15 cellular contexts compared by ENCODE assay signal in the genomic region with DNA sequence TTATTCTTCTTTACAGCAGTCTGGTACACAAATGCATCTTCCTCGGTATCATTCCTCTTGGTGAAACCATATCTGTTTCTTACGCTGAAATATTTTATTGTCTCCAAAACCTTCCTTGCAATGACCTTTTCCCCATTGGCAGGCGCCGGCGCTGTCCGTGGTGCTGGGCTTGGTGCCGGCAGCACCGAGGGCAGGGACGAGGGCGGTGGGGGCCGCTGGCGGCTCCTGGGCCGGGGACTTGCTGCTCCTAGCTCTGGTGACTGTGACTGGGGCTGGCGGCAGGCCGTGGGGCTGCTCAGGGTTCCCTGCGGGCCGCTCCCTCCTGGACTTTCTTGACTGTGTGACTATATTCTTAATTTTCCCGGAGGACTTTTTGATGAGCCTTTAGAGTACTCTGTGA.
DNase-seq lines count a peak whose midpoint lies in the region; ATAC-seq, FAIRE-seq and TF ChIP-seq lines count a peak whose summit lies in the region.
"Had no signal": no experiment of that assay in that cellular context is flagged by ENCODE, and none has a peak within 500 bp of the region (broad histone marks: within the 10 kb centered on the region; RNA-seq: fewer than 3 reads in every experiment).

No MANE protein-coding gene starts in this region.

- no peaks in the 10 kb centered on the region for H3K36me3 ChIP-seq in cardiac muscle cell
- H3K36me3 ChIP-seq: ascending aorta had no signal

- no peak overlapping the region for H3K27ac Mint-ChIP-seq in activated CD4-positive, alpha-beta memory T cell treated with anti-CD3 and anti-CD28 coated beads for 36 hours
- no peak overlapping the region for H3K27ac Mint-ChIP-seq in activated naive CD4-positive, alpha-beta T cell treated with anti-CD3 and anti-CD28 coated beads for 36 hours

- H3K27me3 Mint-ChIP-seq in activated CD4-positive, alpha-beta memory T cell treated with anti-CD3 and anti-CD28 coated beads for 36 hours: peaks cover 2% of the 10 kb centered on the region
- peaks cover 3% of the 10 kb centered on the region for H3K27me3 Mint-ChIP-seq in activated naive CD4-positive, alpha-beta T cell treated with anti-CD3 and anti-CD28 coated beads for 36 hours (ENCODE audit: low read depth)

- peaks cover 5% of the 10 kb centered on the region for H3K9me3 Mint-ChIP-seq in activated CD4-positive, alpha-beta memory T cell treated with anti-CD3 and anti-CD28 coated beads for 36 hours
- no peaks in the 10 kb centered on the region for H3K9me3 Mint-ChIP-seq in activated naive CD4-positive, alpha-beta T cell treated with anti-CD3 and anti-CD28 coated beads for 36 hours

- POLR2A ChIA-PET in activated CD4-positive, alpha-beta memory T cell treated with anti-CD3 and anti-CD28 coated beads for 36 hours (lab: Charles Lee): no interaction called here

- no peaks in the 10 kb centered on the region for H3K36me3 Mint-ChIP-seq in activated CD4-positive, alpha-beta memory T cell treated with anti-CD3 and anti-CD28 coated beads for 36 hours
- no peaks in the 10 kb centered on the region for H3K36me3 Mint-ChIP-seq in activated naive CD4-positive, alpha-beta T cell treated with anti-CD3 and anti-CD28 coated beads for 36 hours (ENCODE audit: low read depth)

- H3K4me1 Mint-ChIP-seq in activated CD4-positive, alpha-beta memory T cell treated with anti-CD3 and anti-CD28 coated beads for 36 hours (ENCODE audit: low read depth): no peaks in the 10 kb centered on the region
- no peaks in the 10 kb centered on the region for H3K4me1 Mint-ChIP-seq in activated naive CD4-positive, alpha-beta T cell treated with anti-CD3 and anti-CD28 coated beads for 36 hours (ENCODE audit: low read depth)

- CTCF ChIA-PET in activated CD4-positive, alpha-beta memory T cell treated with anti-CD3 and anti-CD28 coated beads for 36 hours (lab: Charles Lee): no interaction called here
- CTCF ChIA-PET in activated naive CD4-positive, alpha-beta T cell treated with anti-CD3 and anti-CD28 coated beads for 36 hours (lab: Charles Lee): no interaction called here

- no peak for TF ChIP-seq CTCF in cardiac muscle cell (IDR thresholded peaks at IDR 0.05; ENCODE audit: low read depth, low read length)
- TF ChIP-seq CTCF in astrocyte of the spinal cord (IDR thresholded peaks at IDR 0.05; ENCODE audit: low read depth, low read length): no peak

- DNase-seq in cardiac muscle cell (ENCODE audit: low read depth in 1 of 2, low spot score in 1 of 2) (peak; percentile 2 to 86), Right ventricle myocardium inferior (ENCODE audit: missing footprints) (no peak), astrocyte of the spinal cord (ENCODE audit: low read depth, low spot score) (peak; percentile 32), iPS-NIHi7 (ENCODE audit: extremely low spot score) (peak; percentile 93), urothelium cell line (ENCODE audit: low spot score) (peak; percentile 64)
- DNase-seq in activated CD4-positive, alpha-beta memory T cell treated with anti-CD3 and anti-CD28 coated beads for 36 hours: no peak
- DNase-seq in activated naive CD4-positive, alpha-beta T cell treated with anti-CD3 and anti-CD28 coated beads for 36 hours: no peak
- DNase-seq: DMS79; KG1; PC-9; stimulated activated CD4-positive, alpha-beta T cell treated with anti-CD3 and anti-CD28 coated beads, Interleukin-4, amount 100 ng/mL, for 1 hour had no signal

- ATAC-seq in Right ventricle myocardium inferior (no peak), GM21529 (IDR thresholded peaks at IDR 0.05; ENCODE audit: unreplicated experiment) (no peak)

- no peak overlapping the region for H3K4me3 Mint-ChIP-seq in activated CD4-positive, alpha-beta memory T cell treated with anti-CD3 and anti-CD28 coated beads for 36 hours
- no peak overlapping the region for H3K4me3 Mint-ChIP-seq in activated naive CD4-positive, alpha-beta T cell treated with anti-CD3 and anti-CD28 coated beads for 36 hours

- in situ Hi-C loops in astrocyte of the spinal cord (cut with HindIII; ENCODE audit: low sequenced_read_pairs): no loop called here

- FAIRE-seq in urothelium cell line (lab: Jason Lieb, UNC): no peak
- FAIRE-seq: endothelial cell of umbilical vein, keratinocyte had no signal

- intact Hi-C loops in Right ventricle myocardium inferior (cut with DNase I): no loop called here
- intact Hi-C loops in activated CD4-positive, alpha-beta memory T cell treated with anti-CD3 and anti-CD28 coated beads for 36 hours (cut with micrococcal nuclease): no loop called here
- intact Hi-C loops in activated naive CD4-positive, alpha-beta T cell treated with anti-CD3 and anti-CD28 coated beads for 36 hours (cut with micrococcal nuclease): no loop called here

- H3K27me3 ChIP-seq in cardiac muscle cell: no peaks in the 10 kb centered on the region
- H3K27me3 ChIP-seq: ascending aorta had no signal

- no peaks in the 10 kb centered on the region for H3K4me1 ChIP-seq in cardiac muscle cell (ENCODE audit: low read depth)
- H3K4me1 ChIP-seq: ascending aorta had no signal

- no peak overlapping the region for H3K27ac ChIP-seq in cardiac muscle cell
- H3K27ac ChIP-seq: ascending aorta, PC-9 had no signal

- no peak overlapping the region for H3K4me3 ChIP-seq in cardiac muscle cell
- no peak overlapping the region for H3K4me3 ChIP-seq in astrocyte of the spinal cord (ENCODE audit: low read depth, low read length)
- H3K4me3 ChIP-seq: ascending aorta, PC-9 had no signal

- H3K9me3 ChIP-seq in cardiac muscle cell (ENCODE audit: low read depth): no peaks in the 10 kb centered on the region
- H3K9me3 ChIP-seq: ascending aorta had no signal

Comparison
In these comparisons a context has a peak if more than half of its experiments do, and no peak if none do; other contexts are left out.
1. DNase-seq: peak in cardiac muscle cell (2 of 2), astrocyte of the spinal cord (single experiment), iPS-NIHi7 (single experiment) and urothelium cell line (single experiment); none in Right ventricle myocardium inferior (single experiment), activated CD4-positive, alpha-beta memory T cell treated with anti-CD3 and anti-CD28 coated beads for 36 hours (single experiment) and activated naive CD4-positive, alpha-beta T cell treated with anti-CD3 and anti-CD28 coated beads for 36 hours (single experiment).